ENCODE assay signal across 14 cellular contexts in the genomic region with DNA sequence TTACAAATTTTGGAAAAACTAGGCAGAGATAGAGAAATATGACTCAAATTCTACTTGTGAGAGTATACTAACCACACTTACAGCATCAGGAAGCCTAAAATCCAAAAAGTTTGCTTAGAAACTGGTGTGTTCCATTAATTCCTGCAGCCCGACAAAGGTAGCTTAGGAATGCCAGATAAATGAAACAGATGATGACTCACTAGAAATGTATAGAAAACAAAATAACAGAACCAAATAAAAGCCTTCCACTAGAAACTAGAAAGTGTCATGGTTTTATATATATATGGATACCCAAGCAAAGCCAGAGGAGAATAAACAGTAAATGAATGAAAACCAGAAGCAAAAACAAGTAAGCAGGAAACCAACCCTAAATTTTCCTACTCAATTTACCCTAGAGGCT.
"Had no signal": no experiment of that assay in that cellular context is flagged by ENCODE, and none has a peak within 500 bp of the region (broad histone marks: within the 10 kb centered on the region; RNA-seq: fewer than 3 reads in every experiment).

No MANE protein-coding gene starts in this region.

- H3K27me3 ChIP-seq: esophagus muscularis mucosa, gastroesophageal sphincter, hepatocyte, right atrium auricular region had no signal

- H3K9me3 ChIP-seq: esophagus muscularis mucosa, gastroesophageal sphincter, right atrium auricular region had no signal

- H3K36me3 ChIP-seq: esophagus muscularis mucosa, gastroesophageal sphincter, right atrium auricular region had no signal

- H3K27ac ChIP-seq: epithelial cell of prostate, esophagus muscularis mucosa, gastroesophageal sphincter, hepatocyte, right atrium auricular region had no signal

- H3K4me1 Mint-ChIP-seq: mesothelial cell of epicardium, natural killer cell had no signal

- H3K36me3 Mint-ChIP-seq: mesothelial cell of epicardium had no signal

- H3K4me1 ChIP-seq: esophagus muscularis mucosa, gastroesophageal sphincter, right atrium auricular region had no signal

- H3K4me3 ChIP-seq: esophagus muscularis mucosa, gastroesophageal sphincter, hepatocyte, right atrium auricular region had no signal

- H3K4me3 Mint-ChIP-seq: mesothelial cell of epicardium, natural killer cell, neural crest cell had no signal

- ATAC-seq: gastroesophageal sphincter, natural killer cell had no signal

- DNase-seq: effector memory CD4-positive, alpha-beta T cell; kidney glomerular epithelial cell; natural killer cell; small intestine; stimulated activated CD4-positive, alpha-beta T cell treated with anti-CD3 and anti-CD28 coated beads, Interleukin-12 subunit alpha, Interleukin-12 subunit beta, amount 100 ng/mL, for 4 hours; stimulated activated naive CD4-positive, alpha-beta T cell treated with Interleukin-2 at 50 U/mL for 16 hours; trophoblast cell had no signal

- H3K9me3 Mint-ChIP-seq: mesothelial cell of epicardium had no signal

- H3K27ac Mint-ChIP-seq: mesothelial cell of epicardium, natural killer cell had no signal
